Comparison of ENCODE assay signal across 8 cellular contexts in genomic region chr6:26187981-26188635, GRCh38.
A peak's percentile ranks its signal among the peaks of the same experiment; 100 is the strongest.
DNase-seq lines count a peak whose midpoint lies in the region; ATAC-seq and TF ChIP-seq lines count a peak whose summit lies in the region.

No MANE protein-coding gene starts in this region.

- H3K27ac Mint-ChIP-seq in activated naive CD8-positive, alpha-beta T cell treated with anti-CD3 and anti-CD28 coated beads, Interleukin-2, amount 10 ng/mL, durations not matched to agents 7 days and 5 days = peak overlapping the region; percentile 97
- peak overlapping the region; percentile 93 for H3K27ac Mint-ChIP-seq in stimulated activated memory B cell treated with anti-CD40 and anti-IgM and Interleukin-4, amounts not matched to agents 10 μg/mL and 1 μg/mL and 100 μg/mL, for 72 hours

- ATAC-seq in HG02571 (IDR thresholded peaks at IDR 0.05; ENCODE audit: unreplicated experiment) = peak; percentile 18
- ATAC-seq in activated naive CD8-positive, alpha-beta T cell treated with anti-CD3 and anti-CD28 coated beads, Interleukin-2, amount 10 ng/mL, durations not matched to agents 7 days and 5 days (ENCODE audit: low read depth) = peak; percentile 21
- ATAC-seq in stimulated activated memory B cell treated with anti-CD40 and anti-IgM and Interleukin-4, amounts not matched to agents 10 μg/mL and 1 μg/mL and 100 μg/mL, for 72 hours = peak; percentile 48

- H3K4me3 Mint-ChIP-seq in activated naive CD8-positive, alpha-beta T cell treated with anti-CD3 and anti-CD28 coated beads, Interleukin-2, amount 10 ng/mL, durations not matched to agents 7 days and 5 days = peak overlapping the region; percentile 87
- peak overlapping the region; percentile 84 for H3K4me3 Mint-ChIP-seq in stimulated activated memory B cell treated with anti-CD40 and anti-IgM and Interleukin-4, amounts not matched to agents 10 μg/mL and 1 μg/mL and 100 μg/mL, for 72 hours

- DNase-seq in NOMO-1 (lab: John Stamatoyannopoulos, UW; ENCODE audit: unreplicated experiment in 2 of 2) = peak; percentile 71 to 73
- peak; percentile 65 for DNase-seq in activated naive CD8-positive, alpha-beta T cell treated with anti-CD3 and anti-CD28 coated beads, Interleukin-2, amount 10 ng/mL, durations not matched to agents 7 days and 5 days
- peak; percentile 74 for DNase-seq in islet precursor cell
- DNase-seq in activated gamma-delta T cell treated with Interleukin-2 at 50 U/mL for 16 hours = no peak
- no peak for DNase-seq in medulla oblongata (ENCODE audit: extremely low spot score)

- H3K36me3 Mint-ChIP-seq in activated naive CD8-positive, alpha-beta T cell treated with anti-CD3 and anti-CD28 coated beads, Interleukin-2, amount 10 ng/mL, durations not matched to agents 7 days and 5 days = peaks cover 1% of the 10 kb centered on the region
- peaks cover 9% of the 10 kb centered on the region for H3K36me3 Mint-ChIP-seq in stimulated activated memory B cell treated with anti-CD40 and anti-IgM and Interleukin-4, amounts not matched to agents 10 μg/mL and 1 μg/mL and 100 μg/mL, for 72 hours

- H3K4me1 Mint-ChIP-seq in activated naive CD8-positive, alpha-beta T cell treated with anti-CD3 and anti-CD28 coated beads, Interleukin-2, amount 10 ng/mL, durations not matched to agents 7 days and 5 days = peaks cover 48% of the 10 kb centered on the region
- H3K4me1 Mint-ChIP-seq in stimulated activated memory B cell treated with anti-CD40 and anti-IgM and Interleukin-4, amounts not matched to agents 10 μg/mL and 1 μg/mL and 100 μg/mL, for 72 hours = peaks cover 36% of the 10 kb centered on the region

- H3K9me3 Mint-ChIP-seq in activated naive CD8-positive, alpha-beta T cell treated with anti-CD3 and anti-CD28 coated beads, Interleukin-2, amount 10 ng/mL, durations not matched to agents 7 days and 5 days = no peaks in the 10 kb centered on the region
- H3K9me3 Mint-ChIP-seq in stimulated activated memory B cell treated with anti-CD40 and anti-IgM and Interleukin-4, amounts not matched to agents 10 μg/mL and 1 μg/mL and 100 μg/mL, for 72 hours = peaks cover 3% of the 10 kb centered on the region

- TF ChIP-seq POLR2A in GM10847 (IDR thresholded peaks at IDR 0.05; ENCODE audit: extremely low read depth, insufficient read length) = peak; percentile 50

- POLR2A ChIA-PET in activated naive CD8-positive, alpha-beta T cell treated with anti-CD3 and anti-CD28 coated beads, Interleukin-2, amount 10 ng/mL, durations not matched to agents 7 days and 5 days (lab: Charles Lee) = interaction anchor here (0.5 to 20.9 kb wide), 33 partner anchors 8 to 1705 kb away, joined by 3 to 1314 read pairs (median 13); a partner anchor contains a TSS

- H3K27me3 Mint-ChIP-seq in activated naive CD8-positive, alpha-beta T cell treated with anti-CD3 and anti-CD28 coated beads, Interleukin-2, amount 10 ng/mL, durations not matched to agents 7 days and 5 days = no peaks in the 10 kb centered on the region
- no peaks in the 10 kb centered on the region for H3K27me3 Mint-ChIP-seq in stimulated activated memory B cell treated with anti-CD40 and anti-IgM and Interleukin-4, amounts not matched to agents 10 μg/mL and 1 μg/mL and 100 μg/mL, for 72 hours

Comparison
In these comparisons a context has a peak if more than half of its experiments do, and no peak if none do; other contexts are left out.
1. DNase-seq: peak in NOMO-1 (2 of 2), activated naive CD8-positive, alpha-beta T cell treated with anti-CD3 and anti-CD28 coated beads, Interleukin-2, amount 10 ng/mL, durations not matched to agents 7 days and 5 days (single experiment) and islet precursor cell (single experiment); none in activated gamma-delta T cell treated with Interleukin-2 at 50 U/mL for 16 hours (single experiment) and medulla oblongata (single experiment).
2. Peak in every context shown above with its lines, with median percentiles within 50 percentile points of each other: ATAC-seq.